2 cellular contexts compared by ENCODE assay signal in genomic region chr10:71191459-71192113, GRCh38.
TF ChIP-seq lines count a peak whose summit lies in the region.

No MANE protein-coding gene starts in this region.

TF ChIP-seq in GM23338, 12 proteins besides CTCF, POLR2A, EP300 and RAD21:
- no peak for TF ChIP-seq EZH2 (IDR thresholded peaks at IDR 0.05; ENCODE audit: low read depth, unreplicated experiment)
- no peak for TF ChIP-seq STAT1 (IDR thresholded peaks at IDR 0.05; ENCODE audit: unreplicated experiment)
- no peak for TF ChIP-seq NANOG (IDR thresholded peaks at IDR 0.05; ENCODE audit: borderline replicate concordance)
- no peak for TF ChIP-seq POLR2AphosphoS5 (IDR thresholded peaks at IDR 0.05; ENCODE audit: low read depth)
- no peak for TF ChIP-seq ETS1 (IDR thresholded peaks at IDR 0.05)
- no peak for TF ChIP-seq REST (IDR thresholded peaks at IDR 0.05; ENCODE audit: unreplicated experiment)
- no peak for TF ChIP-seq ZNF462 (CRISPR knock-in tag; IDR thresholded peaks at IDR 0.05)
- no peak for TF ChIP-seq CREB1 (CRISPR knock-in tag; IDR thresholded peaks at IDR 0.05; ENCODE audit: low read depth)
- TF ChIP-seq EZH2phosphoT487 (IDR thresholded peaks at IDR 0.05; ENCODE audit: unreplicated experiment): no peak
- no peak for TF ChIP-seq JUNB (IDR thresholded peaks at IDR 0.05; ENCODE audit: unreplicated experiment)
- TF ChIP-seq ZNF331 (CRISPR knock-in tag; IDR thresholded peaks at IDR 0.05; ENCODE audit: low read depth): no peak

TF ChIP-seq in H1, 55 proteins besides CTCF, POLR2A, EP300 and RAD21:
- TF ChIP-seq JUN (IDR thresholded peaks at IDR 0.05; ENCODE audit: low read depth, low read length): no peak
- no peak for TF ChIP-seq RBBP5 (IDR thresholded peaks at IDR 0.05; ENCODE audit: borderline replicate concordance, low read depth, low read length)
- no peak for TF ChIP-seq POLR2AphosphoS5 (IDR thresholded peaks at IDR 0.05; ENCODE audit: low read depth, low read length)
- TF ChIP-seq CBX5 (IDR thresholded peaks at IDR 0.05; ENCODE audit: low read depth, low read length): no peak
- no peak for TF ChIP-seq JUND (IDR thresholded peaks at IDR 0.05; ENCODE audit: low read length)
- no peak for TF ChIP-seq TAF7 (optimal IDR thresholded peaks at IDR 0.05; ENCODE audit: borderline replicate concordance, low read depth, low read length)
- no peak for TF ChIP-seq POU5F1 (IDR thresholded peaks at IDR 0.05; ENCODE audit: low read depth, low read length)
- no peak for TF ChIP-seq TAF1 (IDR thresholded peaks at IDR 0.05; ENCODE audit: low read depth, low read length)
- no peak for TF ChIP-seq USF2 (IDR thresholded peaks at IDR 0.05; ENCODE audit: low read length)
- TF ChIP-seq PHF8 (conservative IDR thresholded peaks at IDR 0.05; ENCODE audit: low read depth, low read length): no peak
- no peak for TF ChIP-seq KDM4A (IDR thresholded peaks at IDR 0.05; ENCODE audit: low read depth, low read length, severe bottlenecking)
- no peak for TF ChIP-seq EZH2 (IDR thresholded peaks at IDR 0.05; ENCODE audit: low read depth, low read length, severe bottlenecking)
- TF ChIP-seq FOSL1 (IDR thresholded peaks at IDR 0.05; ENCODE audit: insufficient read depth, low read depth, low read length): no peak
- TF ChIP-seq BRCA1 (IDR thresholded peaks at IDR 0.05; ENCODE audit: low read depth, low read length): no peak
- TF ChIP-seq HDAC2 (IDR thresholded peaks at IDR 0.05; ENCODE audit: borderline replicate concordance in 1 of 2, low read depth in 2 of 2, low read length in 2 of 2): no peak
- TF ChIP-seq KDM5A (IDR thresholded peaks at IDR 0.05; ENCODE audit: low read length): no peak
- TF ChIP-seq NRF1 (IDR thresholded peaks at IDR 0.05; ENCODE audit: low read depth, low read length): no peak
